13 cellular contexts compared by ENCODE assay signal in the genomic region with DNA sequence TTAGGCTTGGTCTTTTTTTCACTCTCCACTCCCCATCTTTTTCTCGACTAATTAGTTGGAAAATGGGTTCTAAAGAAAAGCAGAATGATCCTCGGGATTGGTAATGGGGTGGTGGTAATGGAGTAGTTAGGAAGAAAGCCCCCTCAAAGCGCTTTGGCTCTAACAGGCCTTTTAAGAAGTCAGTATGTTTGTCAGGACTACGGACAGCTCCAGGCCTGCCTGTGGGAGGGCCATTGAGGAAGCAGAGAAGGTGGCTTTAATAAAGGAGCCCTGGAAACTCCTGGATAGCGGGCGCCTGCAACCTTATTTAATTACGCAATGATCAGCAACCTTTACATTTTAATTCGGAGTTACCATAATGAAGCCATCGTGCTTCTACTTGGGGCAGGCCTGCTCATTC.
DNase-seq lines count a peak whose midpoint lies in the region; ATAC-seq, FAIRE-seq and TF ChIP-seq lines count a peak whose summit lies in the region.
"Had no signal": no experiment of that assay in that cellular context is flagged by ENCODE, and none has a peak within 500 bp of the region (broad histone marks: within the 10 kb centered on the region; RNA-seq: fewer than 3 reads in every experiment).

No MANE protein-coding gene starts in this region.

- no peaks in the 10 kb centered on the region for H3K4me1 Mint-ChIP-seq in endothelial cell (ENCODE audit: unreplicated experiment)

- ATAC-seq in A549 (no peak), left cardiac atrium (no peak)

- TF ChIP-seq RAD21 in A549 (conservative IDR thresholded peaks at IDR 0.05 in 1 of 2, IDR thresholded peaks at IDR 0.05 in 1 of 2): no peak

- H3K9me3 ChIP-seq in A549: no peaks in the 10 kb centered on the region
- H3K9me3 ChIP-seq in GM23248 (ENCODE audit: low read depth): no peaks in the 10 kb centered on the region

- no peaks in the 10 kb centered on the region for H3K36me3 ChIP-seq in GM23248 (ENCODE audit: low read depth)
- H3K36me3 ChIP-seq: ascending aorta, tibial nerve had no signal

- H3K27me3 ChIP-seq in GM23248 (replicated peaks; ENCODE audit: insufficient read depth): no peaks in the 10 kb centered on the region
- H3K27me3 ChIP-seq: ascending aorta, tibial nerve had no signal

- no peak overlapping the region for H3K27ac Mint-ChIP-seq in endothelial cell (ENCODE audit: unreplicated experiment)

- H3K4me1 ChIP-seq in A549 (no peaks in the 10 kb centered on the region), GM23248 (ENCODE audit: insufficient read depth) (no peaks in the 10 kb centered on the region)
- H3K4me1 ChIP-seq: ascending aorta, tibial nerve had no signal

- H3F3A ChIP-seq in GM23248 (ENCODE audit: insufficient read depth): no peaks in the 10 kb centered on the region

- H4K20me1 ChIP-seq in GM23248 (ENCODE audit: insufficient read depth): no peaks in the 10 kb centered on the region

- peak in 1 of 2 experiments; percentile 4 for DNase-seq in A549 (ENCODE audit: low read depth in 1 of 2, low spot score in 1 of 2)
- DNase-seq in GM23248: peak; percentile 27
- DNase-seq in endothelial cell (ENCODE audit: low spot score): peak; percentile 66
- DNase-seq in midbrain (lab: John Stamatoyannopoulos, UW): no peak
- DNase-seq in NCI-H69 (lab: John Stamatoyannopoulos, UW): no peak
- no peak for DNase-seq in activated effector memory CD4-positive, alpha-beta T cell treated with anti-CD3 and anti-CD28 coated beads, Interleukin-2, amount 50 U/mL, for 16 hours
- DNase-seq in left cardiac atrium: no peak
- DNase-seq: activated CD8-positive, alpha-beta memory T cell treated with anti-CD3 and anti-CD28 coated beads, Interleukin-2, amount 50 U/mL, for 4 hours; NCI-H774 had no signal

- no peak overlapping the region for H3K27ac ChIP-seq in A549
- H3K27ac ChIP-seq in GM23248: no peak overlapping the region
- H3K27ac ChIP-seq: ascending aorta, tibial nerve had no signal

- H3K27me3 Mint-ChIP-seq in endothelial cell (ENCODE audit: unreplicated experiment): no peaks in the 10 kb centered on the region

- H3K4me2 ChIP-seq in A549: no peak overlapping the region
- H3K4me2 ChIP-seq in GM23248 (ENCODE audit: unreplicated experiment): no peak overlapping the region

- WGBS in A549 (ENCODE audit: missing lambda C conversion rate): 2% methylated on average over 9 of the region's 9 CpGs
- WGBS in GM23248 (ENCODE audit: low coverage in 1 of 2, low lambda C conversion rate in 2 of 2, missing lambda C conversion rate in 2 of 2), 2 experiments: 2% methylated on average over 9 of the region's 9 CpGs

- FAIRE-seq in A549 (lab: Jason Lieb, UNC): no peak
- FAIRE-seq: endothelial cell of umbilical vein had no signal

- TF ChIP-seq EP300 in A549 (IDR thresholded peaks at IDR 0.05): no peak

- no peak overlapping the region for H3K4me3 Mint-ChIP-seq in endothelial cell (ENCODE audit: unreplicated experiment)

- POLR2A ChIA-PET in A549 (lab: Yijun Ruan, JAX): no interaction called here

- no peaks in the 10 kb centered on the region for H3K9me2 ChIP-seq in GM23248 (ENCODE audit: insufficient read depth)

- H3K79me2 ChIP-seq in GM23248 (ENCODE audit: insufficient read depth): no peaks in the 10 kb centered on the region

- intact Hi-C loops in left cardiac atrium (cut with DNase I): no loop called here

- CTCF ChIA-PET in A549 (lab: Yijun Ruan, JAX): no interaction called here

- no peak overlapping the region for H3K9ac ChIP-seq in GM23248

- in situ Hi-C loops in GM23248 (cut with MboI): no loop called here

- H3K4me3 ChIP-seq in A549 (no peak overlapping the region), GM23248 (no peak overlapping the region)
- H3K4me3 ChIP-seq: ascending aorta, tibial nerve had no signal

- H3K36me3 Mint-ChIP-seq in endothelial cell (ENCODE audit: low read depth, unreplicated experiment): no peaks in the 10 kb centered on the region

- no peaks in the 10 kb centered on the region for H3K9me3 Mint-ChIP-seq in endothelial cell (ENCODE audit: unreplicated experiment)

- TF ChIP-seq CTCF in A549 (IDR thresholded peaks at IDR 0.05): no peak
- no peak for TF ChIP-seq CTCF in endothelial cell (IDR thresholded peaks at IDR 0.05; ENCODE audit: unreplicated experiment)

- no peak for TF ChIP-seq POLR2A in A549 (IDR thresholded peaks at IDR 0.05; ENCODE audit: low read length)

- H2AFZ ChIP-seq in GM23248: no peak overlapping the region

TF ChIP-seq in A549, 52 proteins besides CTCF, POLR2A, EP300 and RAD21 (continues in another document):
- no peak for TF ChIP-seq CHD2 (IDR thresholded peaks at IDR 0.05; ENCODE audit: low read length, partially characterized antibody)
- TF ChIP-seq, protein P1, sequence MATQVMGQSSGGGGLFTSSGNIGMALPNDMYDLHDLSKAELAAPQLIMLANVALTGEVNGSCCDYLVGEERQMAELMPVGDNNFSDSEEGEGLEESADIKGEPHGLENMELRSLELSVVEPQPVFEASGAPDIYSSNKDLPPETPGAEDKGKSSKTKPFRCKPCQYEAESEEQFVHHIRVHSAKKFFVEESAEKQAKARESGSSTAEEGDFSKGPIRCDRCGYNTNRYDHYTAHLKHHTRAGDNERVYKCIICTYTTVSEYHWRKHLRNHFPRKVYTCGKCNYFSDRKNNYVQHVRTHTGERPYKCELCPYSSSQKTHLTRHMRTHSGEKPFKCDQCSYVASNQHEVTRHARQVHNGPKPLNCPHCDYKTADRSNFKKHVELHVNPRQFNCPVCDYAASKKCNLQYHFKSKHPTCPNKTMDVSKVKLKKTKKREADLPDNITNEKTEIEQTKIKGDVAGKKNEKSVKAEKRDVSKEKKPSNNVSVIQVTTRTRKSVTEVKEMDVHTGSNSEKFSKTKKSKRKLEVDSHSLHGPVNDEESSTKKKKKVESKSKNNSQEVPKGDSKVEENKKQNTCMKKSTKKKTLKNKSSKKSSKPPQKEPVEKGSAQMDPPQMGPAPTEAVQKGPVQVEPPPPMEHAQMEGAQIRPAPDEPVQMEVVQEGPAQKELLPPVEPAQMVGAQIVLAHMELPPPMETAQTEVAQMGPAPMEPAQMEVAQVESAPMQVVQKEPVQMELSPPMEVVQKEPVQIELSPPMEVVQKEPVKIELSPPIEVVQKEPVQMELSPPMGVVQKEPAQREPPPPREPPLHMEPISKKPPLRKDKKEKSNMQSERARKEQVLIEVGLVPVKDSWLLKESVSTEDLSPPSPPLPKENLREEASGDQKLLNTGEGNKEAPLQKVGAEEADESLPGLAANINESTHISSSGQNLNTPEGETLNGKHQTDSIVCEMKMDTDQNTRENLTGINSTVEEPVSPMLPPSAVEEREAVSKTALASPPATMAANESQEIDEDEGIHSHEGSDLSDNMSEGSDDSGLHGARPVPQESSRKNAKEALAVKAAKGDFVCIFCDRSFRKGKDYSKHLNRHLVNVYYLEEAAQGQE (IDR thresholded peaks at IDR 0.05): peak; percentile 84

TF ChIP-seq in PFSK-1, 5 proteins besides CTCF, POLR2A, EP300 and RAD21:
- no peak for TF ChIP-seq FOXP2 (optimal IDR thresholded peaks at IDR 0.05; ENCODE audit: borderline replicate concordance, extremely low read depth, extremely low read length, insufficient read depth)
- TF ChIP-seq, protein P1 (IDR thresholded peaks at IDR 0.05; ENCODE audit: insufficient read depth in 1 of 2, low read depth in 2 of 2, low read length in 2 of 2): peak; percentile 80 to 95

Comparison
In these comparisons a context has a peak if more than half of its experiments do, and no peak if none do; other contexts are left out.
1. DNase-seq: peak in GM23248 (single experiment) and endothelial cell (single experiment); none in midbrain (single experiment), NCI-H69 (single experiment), activated effector memory CD4-positive, alpha-beta T cell treated with anti-CD3 and anti-CD28 coated beads, Interleukin-2, amount 50 U/mL, for 16 hours (single experiment) and left cardiac atrium (single experiment).